Comparison of ENCODE assay signal across 23 cellular contexts in the genomic region with DNA sequence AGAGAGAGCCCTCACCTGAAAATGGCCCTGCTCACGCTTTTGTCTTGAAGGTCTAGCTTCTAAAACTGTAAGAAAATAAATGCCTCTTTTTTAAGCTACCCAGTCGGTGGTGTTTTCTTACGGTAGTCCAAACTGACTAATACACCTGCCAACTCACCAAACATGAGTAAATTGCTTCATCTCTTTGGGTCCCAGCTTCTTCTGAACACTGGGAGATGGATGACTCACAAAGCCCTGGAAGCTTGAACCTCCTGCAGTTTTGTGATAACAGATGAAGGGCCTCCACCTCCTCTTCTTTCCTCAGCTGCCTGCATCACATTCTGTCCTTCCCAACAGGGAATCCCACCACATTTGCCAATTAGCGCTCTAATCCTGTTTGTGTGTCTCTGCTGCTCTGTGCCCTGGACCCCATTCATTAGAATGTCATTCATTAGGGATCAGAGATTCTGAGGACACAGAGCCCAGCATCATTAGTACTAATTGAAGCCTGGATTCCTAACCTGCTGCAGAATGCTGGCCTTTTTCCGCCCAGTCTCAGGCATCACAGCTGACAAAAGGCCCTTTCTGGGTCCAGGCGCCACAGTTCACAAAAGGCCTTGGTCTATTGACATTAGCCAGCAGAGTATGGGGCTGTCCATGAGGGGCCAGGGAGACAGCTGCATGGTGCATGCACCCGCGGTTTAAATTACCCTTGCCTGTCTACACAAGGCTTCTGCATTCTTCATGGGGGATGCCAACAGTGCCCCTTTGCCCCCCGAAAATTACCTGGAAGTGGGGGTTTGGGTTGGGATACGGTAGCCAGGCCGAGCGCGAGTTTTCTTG.
DNase-seq lines count a peak whose midpoint lies in the region; ATAC-seq, FAIRE-seq and TF ChIP-seq lines count a peak whose summit lies in the region.
"Had no signal": no experiment of that assay in that cellular context is flagged by ENCODE, and none has a peak within 500 bp of the region (broad histone marks: within the 10 kb centered on the region; RNA-seq: fewer than 3 reads in every experiment).

No MANE protein-coding gene starts in this region.

- peaks cover 13% of the 10 kb centered on the region for H3K4me1 Mint-ChIP-seq in GM23338
- H3K4me1 Mint-ChIP-seq: activated CD4-positive, alpha-beta T cell treated with anti-CD3 and anti-CD28 coated beads, Interleukin-2, amount 10 ng/mL, durations not matched to agents 7 days and 5 days had no signal

- DNase-seq in ELR (ENCODE audit: low read depth): peak; percentile 93
- DNase-seq in RCC 7860 (ENCODE audit: low spot score): peak; percentile 29
- peak; percentile 41 for DNase-seq in epithelial cell of prostate (ENCODE audit: low read depth, low spot score)
- DNase-seq in occipital lobe (lab: John Stamatoyannopoulos, UW): peak; percentile 3
- DNase-seq in GM23338 (ENCODE audit: low spot score): no peak
- no peak for DNase-seq in COR-L47 (lab: John Stamatoyannopoulos, UW)
- DNase-seq: activated CD4-positive, alpha-beta T cell treated with anti-CD3 and anti-CD28 coated beads, Interleukin-2, amount 10 ng/mL, durations not matched to agents 7 days and 5 days; activated T-cell treated with anti-CD3 and anti-CD28 coated beads, Interleukin-2, amount 50 U/mL, for 24 hours; cortex of kidney; KBM-7; left ventricle myocardium inferior; naive B cell; NCI-H1417; NCI-H2227 treated with DMSO at 0.1 percent for 48 hours; right cardiac atrium; stimulated activated CD4-positive, alpha-beta T cell treated with anti-CD3 and anti-CD28 coated beads, Interleukin-4, amount 100 ng/mL, for 1 hour; T1000 had no signal

- H3K9me2 ChIP-seq in GM23338 (ENCODE audit: insufficient read depth): no peaks in the 10 kb centered on the region

- H3K4me3 Mint-ChIP-seq in GM23338: no peak overlapping the region
- H3K4me3 Mint-ChIP-seq: activated CD4-positive, alpha-beta T cell treated with anti-CD3 and anti-CD28 coated beads, Interleukin-2, amount 10 ng/mL, durations not matched to agents 7 days and 5 days; activated T-cell treated with anti-CD3 and anti-CD28 coated beads, Interleukin-2, amount 50 U/mL, for 24 hours had no signal

- no peaks in the 10 kb centered on the region for H3K9me3 Mint-ChIP-seq in GM23338
- H3K9me3 Mint-ChIP-seq: activated CD4-positive, alpha-beta T cell treated with anti-CD3 and anti-CD28 coated beads, Interleukin-2, amount 10 ng/mL, durations not matched to agents 7 days and 5 days; activated T-cell treated with anti-CD3 and anti-CD28 coated beads, Interleukin-2, amount 50 U/mL, for 24 hours had no signal

- no peak overlapping the region for H3K4me3 ChIP-seq in GM23338
- H3K4me3 ChIP-seq: BLaER1, HAP-1, left ventricle myocardium inferior, SJSA1, tibial nerve had no signal

- no peaks in the 10 kb centered on the region for H3F3A ChIP-seq in GM23338 (replicated peaks; ENCODE audit: low read depth)

- no peak; the same call in 2 of the 3 replicates for ATAC-seq in GM23338
- ATAC-seq in HG03196 (IDR thresholded peaks at IDR 0.05; ENCODE audit: unreplicated experiment): no peak
- ATAC-seq in esophagus mucosa: no peak
- ATAC-seq: right cardiac atrium had no signal

- H3K27me3 Mint-ChIP-seq in GM23338 (ENCODE audit: insufficient read depth, low read depth, poor library complexity): peaks cover 4% of the 10 kb centered on the region
- H3K27me3 Mint-ChIP-seq: activated CD4-positive, alpha-beta T cell treated with anti-CD3 and anti-CD28 coated beads, Interleukin-2, amount 10 ng/mL, durations not matched to agents 7 days and 5 days; activated T-cell treated with anti-CD3 and anti-CD28 coated beads, Interleukin-2, amount 50 U/mL, for 24 hours had no signal

- TF ChIP-seq CTCF in GM23338 (conservative IDR thresholded peaks at IDR 0.05; ENCODE audit: low read depth in 2 of 2): no peak

- no peak overlapping the region for H3K27ac ChIP-seq in epithelial cell of prostate
- no peak overlapping the region for H3K27ac ChIP-seq in GM23338 (ENCODE audit: low read depth)
- H3K27ac ChIP-seq: BLaER1, left ventricle myocardium inferior, SJSA1, tibial nerve had no signal

- H3K36me3 ChIP-seq in GM23338 (ENCODE audit: insufficient read depth): no peaks in the 10 kb centered on the region
- H3K36me3 ChIP-seq: BLaER1, HAP-1, SJSA1 had no signal

- H2AFZ ChIP-seq in GM23338: no peak overlapping the region

- FAIRE-seq in RCC 7860 (lab: Jason Lieb, UNC): no peak

- H3K4me2 ChIP-seq in GM23338: no peak overlapping the region
- H3K4me2 ChIP-seq: BLaER1 had no signal

- no peak overlapping the region for H3K27ac Mint-ChIP-seq in GM23338
- H3K27ac Mint-ChIP-seq: activated CD4-positive, alpha-beta T cell treated with anti-CD3 and anti-CD28 coated beads, Interleukin-2, amount 10 ng/mL, durations not matched to agents 7 days and 5 days; activated T-cell treated with anti-CD3 and anti-CD28 coated beads, Interleukin-2, amount 50 U/mL, for 24 hours; naive B cell had no signal

- H4K20me1 ChIP-seq in GM23338 (replicated peaks; ENCODE audit: insufficient read depth): no peaks in the 10 kb centered on the region
- H4K20me1 ChIP-seq: BLaER1 had no signal

- no peaks in the 10 kb centered on the region for H3K79me2 ChIP-seq in GM23338 (replicated peaks; ENCODE audit: insufficient read depth)

- H3K27me3 ChIP-seq in GM23338 (ENCODE audit: insufficient read depth): no peaks in the 10 kb centered on the region
- H3K27me3 ChIP-seq: BLaER1, SJSA1, tibial nerve had no signal

- no peaks in the 10 kb centered on the region for H3K36me3 Mint-ChIP-seq in GM23338 (ENCODE audit: low read depth)
- H3K36me3 Mint-ChIP-seq: naive B cell had no signal

- H3K4me1 ChIP-seq in GM23338 (ENCODE audit: insufficient read depth): peaks cover 8% of the 10 kb centered on the region; the same call in 1 of the 2 replicates
- H3K4me1 ChIP-seq: BLaER1, HAP-1, left ventricle myocardium inferior had no signal

TF ChIP-seq in GM23338, 12 proteins besides CTCF, POLR2A, EP300 and RAD21 (continues in another document):
- TF ChIP-seq, protein P1, sequence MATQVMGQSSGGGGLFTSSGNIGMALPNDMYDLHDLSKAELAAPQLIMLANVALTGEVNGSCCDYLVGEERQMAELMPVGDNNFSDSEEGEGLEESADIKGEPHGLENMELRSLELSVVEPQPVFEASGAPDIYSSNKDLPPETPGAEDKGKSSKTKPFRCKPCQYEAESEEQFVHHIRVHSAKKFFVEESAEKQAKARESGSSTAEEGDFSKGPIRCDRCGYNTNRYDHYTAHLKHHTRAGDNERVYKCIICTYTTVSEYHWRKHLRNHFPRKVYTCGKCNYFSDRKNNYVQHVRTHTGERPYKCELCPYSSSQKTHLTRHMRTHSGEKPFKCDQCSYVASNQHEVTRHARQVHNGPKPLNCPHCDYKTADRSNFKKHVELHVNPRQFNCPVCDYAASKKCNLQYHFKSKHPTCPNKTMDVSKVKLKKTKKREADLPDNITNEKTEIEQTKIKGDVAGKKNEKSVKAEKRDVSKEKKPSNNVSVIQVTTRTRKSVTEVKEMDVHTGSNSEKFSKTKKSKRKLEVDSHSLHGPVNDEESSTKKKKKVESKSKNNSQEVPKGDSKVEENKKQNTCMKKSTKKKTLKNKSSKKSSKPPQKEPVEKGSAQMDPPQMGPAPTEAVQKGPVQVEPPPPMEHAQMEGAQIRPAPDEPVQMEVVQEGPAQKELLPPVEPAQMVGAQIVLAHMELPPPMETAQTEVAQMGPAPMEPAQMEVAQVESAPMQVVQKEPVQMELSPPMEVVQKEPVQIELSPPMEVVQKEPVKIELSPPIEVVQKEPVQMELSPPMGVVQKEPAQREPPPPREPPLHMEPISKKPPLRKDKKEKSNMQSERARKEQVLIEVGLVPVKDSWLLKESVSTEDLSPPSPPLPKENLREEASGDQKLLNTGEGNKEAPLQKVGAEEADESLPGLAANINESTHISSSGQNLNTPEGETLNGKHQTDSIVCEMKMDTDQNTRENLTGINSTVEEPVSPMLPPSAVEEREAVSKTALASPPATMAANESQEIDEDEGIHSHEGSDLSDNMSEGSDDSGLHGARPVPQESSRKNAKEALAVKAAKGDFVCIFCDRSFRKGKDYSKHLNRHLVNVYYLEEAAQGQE (IDR thresholded peaks at IDR 0.05; ENCODE audit: unreplicated experiment): no peak
- TF ChIP-seq POLR2AphosphoS5 (IDR thresholded peaks at IDR 0.05; ENCODE audit: low read depth) (no peak), CREB1 (CRISPR knock-in tag; IDR thresholded peaks at IDR 0.05; ENCODE audit: low read depth) (no peak), ZNF331 (CRISPR knock-in tag; IDR thresholded peaks at IDR 0.05; ENCODE audit: low read depth) (no peak), NANOG (IDR thresholded peaks at IDR 0.05; ENCODE audit: borderline replicate concordance) (no peak)
- TF ChIP-seq, protein P2, sequence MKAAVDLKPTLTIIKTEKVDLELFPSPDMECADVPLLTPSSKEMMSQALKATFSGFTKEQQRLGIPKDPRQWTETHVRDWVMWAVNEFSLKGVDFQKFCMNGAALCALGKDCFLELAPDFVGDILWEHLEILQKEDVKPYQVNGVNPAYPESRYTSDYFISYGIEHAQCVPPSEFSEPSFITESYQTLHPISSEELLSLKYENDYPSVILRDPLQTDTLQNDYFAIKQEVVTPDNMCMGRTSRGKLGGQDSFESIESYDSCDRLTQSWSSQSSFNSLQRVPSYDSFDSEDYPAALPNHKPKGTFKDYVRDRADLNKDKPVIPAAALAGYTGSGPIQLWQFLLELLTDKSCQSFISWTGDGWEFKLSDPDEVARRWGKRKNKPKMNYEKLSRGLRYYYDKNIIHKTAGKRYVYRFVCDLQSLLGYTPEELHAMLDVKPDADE (IDR thresholded peaks at IDR 0.05): no peak

Comparison
In these comparisons a context has a peak if more than half of its experiments do, and no peak if none do; other contexts are left out.
1. DNase-seq: peak in ELR (single experiment), RCC 7860 (single experiment), epithelial cell of prostate (single experiment) and occipital lobe (single experiment); none in GM23338 (single experiment) and COR-L47 (single experiment).